In genomic region chr6:89357390-89357789, GRCh38 we compare ENCODE assay signal across 9 cellular contexts. TPM values are rescaled to one million over a fixed set of nuclear protein-coding genes. Genes with fewer than 3 reads are reported as not detected.
DNase-seq lines count a peak whose midpoint lies in the region; ATAC-seq and TF ChIP-seq lines count a peak whose summit lies in the region.
"Had no signal": no experiment of that assay in that cellular context is flagged by ENCODE, and none has a peak within 500 bp of the region (broad histone marks: within the 10 kb centered on the region; RNA-seq: fewer than 3 reads in every experiment).

No MANE protein-coding gene starts in this region.

- CTCF ChIA-PET in activated naive CD4-positive, alpha-beta T cell treated with anti-CD3 and anti-CD28 coated beads for 36 hours (lab: Charles Lee), result interaction anchor here (1.3 to 2.5 kb wide), 3 partner anchors 9 to 375 kb away, joined by 3 to 19 read pairs (median 16); no protein-coding TSS in a partner anchor
- CTCF ChIA-PET in activated CD4-positive, alpha-beta memory T cell treated with anti-CD3 and anti-CD28 coated beads for 36 hours (lab: Charles Lee), result interaction anchor here (1.1 to 5.6 kb wide), 4 partner anchors 11 to 375 kb away, joined by 3 to 37 read pairs (median 20); no protein-coding TSS in a partner anchor

- 52 to 69% methylated on average over 3 of the region's 3 CpGs for WGBS in testis, 2 donors

- H3K27ac ChIP-seq in subcutaneous abdominal adipose tissue (ENCODE audit: low read depth, low read length), result no peak overlapping the region
- no peak overlapping the region for H3K27ac ChIP-seq in testis

- no peaks in the 10 kb centered on the region for H3K36me3 Mint-ChIP-seq in activated naive CD4-positive, alpha-beta T cell treated with anti-CD3 and anti-CD28 coated beads for 36 hours (ENCODE audit: low read depth)
- no peaks in the 10 kb centered on the region for H3K36me3 Mint-ChIP-seq in activated CD4-positive, alpha-beta memory T cell treated with anti-CD3 and anti-CD28 coated beads for 36 hours

- TF ChIP-seq POLR2A in testis (IDR thresholded peaks at IDR 0.05), result no peak

- no peaks in the 10 kb centered on the region for H3K27me3 Mint-ChIP-seq in activated naive CD4-positive, alpha-beta T cell treated with anti-CD3 and anti-CD28 coated beads for 36 hours (ENCODE audit: low read depth)
- no peaks in the 10 kb centered on the region for H3K27me3 Mint-ChIP-seq in activated CD4-positive, alpha-beta memory T cell treated with anti-CD3 and anti-CD28 coated beads for 36 hours

- H3K27ac Mint-ChIP-seq in activated naive CD4-positive, alpha-beta T cell treated with anti-CD3 and anti-CD28 coated beads for 36 hours, result peak overlapping the region; percentile 55
- peak overlapping the region; percentile 50 for H3K27ac Mint-ChIP-seq in activated CD4-positive, alpha-beta memory T cell treated with anti-CD3 and anti-CD28 coated beads for 36 hours

- peak overlapping the region; percentile 72 for H3K4me3 Mint-ChIP-seq in activated naive CD4-positive, alpha-beta T cell treated with anti-CD3 and anti-CD28 coated beads for 36 hours
- peak overlapping the region; percentile 75 for H3K4me3 Mint-ChIP-seq in activated CD4-positive, alpha-beta memory T cell treated with anti-CD3 and anti-CD28 coated beads for 36 hours

- POLR2A ChIA-PET in activated CD4-positive, alpha-beta memory T cell treated with anti-CD3 and anti-CD28 coated beads for 36 hours (lab: Charles Lee), result no interaction called here

- ATAC-seq in HG03039 (IDR thresholded peaks at IDR 0.05; ENCODE audit: unreplicated experiment) (peak; percentile 38), Right ventricle myocardium superior (ENCODE audit: poor library complexity) (no peak)

- H3K4me3 ChIP-seq in subcutaneous abdominal adipose tissue (ENCODE audit: low read depth in 1 of 5, low read length in 5 of 5) (peak overlapping the region in 3 of 5 donors; percentile 52 to 54 (median 52)), testis (no peak overlapping the region)

- H3K36me3 ChIP-seq in subcutaneous abdominal adipose tissue (ENCODE audit: control insufficient read depth in 5 of 5, insufficient read depth in 5 of 5, low read length in 5 of 5), result no peaks in the 10 kb centered on the region
- no peaks in the 10 kb centered on the region for H3K36me3 ChIP-seq in testis (ENCODE audit: low read depth, missing control alignments)

- H3K9me3 Mint-ChIP-seq in activated naive CD4-positive, alpha-beta T cell treated with anti-CD3 and anti-CD28 coated beads for 36 hours, result no peaks in the 10 kb centered on the region
- no peaks in the 10 kb centered on the region for H3K9me3 Mint-ChIP-seq in activated CD4-positive, alpha-beta memory T cell treated with anti-CD3 and anti-CD28 coated beads for 36 hours

- intact Hi-C loops in activated naive CD4-positive, alpha-beta T cell treated with anti-CD3 and anti-CD28 coated beads for 36 hours (cut with micrococcal nuclease), result loop anchor here (2.0 to 10.0 kb wide), 3 partner anchors 471 to 897 kb away; partner anchors contain the start of gene CASP8AP2
- intact Hi-C loops in activated CD4-positive, alpha-beta memory T cell treated with anti-CD3 and anti-CD28 coated beads for 36 hours (cut with micrococcal nuclease), result loop anchor here (10.0 kb wide), 2 partner anchors 467 to 747 kb away; partner anchors contain the start of gene CASP8AP2
- intact Hi-C loops in testis (cut with DNase I; ENCODE audit: low total_unique reads) (no loop called here), Right ventricle myocardium superior (cut with DNase I) (no loop called here)

- H3K9me3 ChIP-seq in subcutaneous abdominal adipose tissue (ENCODE audit: control insufficient read depth in 5 of 5, low read length in 5 of 5) (no peaks in the 10 kb centered on the region), testis (no peaks in the 10 kb centered on the region)

- H3K4me1 ChIP-seq in subcutaneous abdominal adipose tissue (ENCODE audit: control insufficient read depth in 5 of 5, insufficient read depth in 5 of 5, low read length in 5 of 5), result peaks cover 0 to 11% (median 6%) of the 10 kb centered on the region in 5 donors
- no peaks in the 10 kb centered on the region for H3K4me1 ChIP-seq in testis

- peaks cover 66% of the 10 kb centered on the region for H3K4me1 Mint-ChIP-seq in activated naive CD4-positive, alpha-beta T cell treated with anti-CD3 and anti-CD28 coated beads for 36 hours (ENCODE audit: low read depth)
- H3K4me1 Mint-ChIP-seq in activated CD4-positive, alpha-beta memory T cell treated with anti-CD3 and anti-CD28 coated beads for 36 hours (ENCODE audit: low read depth), result peaks cover 59% of the 10 kb centered on the region

- TF ChIP-seq CTCF in testis (IDR thresholded peaks at IDR 0.05), result no peak

- no peaks in the 10 kb centered on the region for H3K27me3 ChIP-seq in subcutaneous abdominal adipose tissue (ENCODE audit: control insufficient read depth in 5 of 5, insufficient read depth in 4 of 5, low read length in 5 of 5)
- no peaks in the 10 kb centered on the region for H3K27me3 ChIP-seq in testis

- peak overlapping the region in 1 of 5 donors; percentile 70 for H3K9ac ChIP-seq in subcutaneous abdominal adipose tissue (ENCODE audit: low read length in 5 of 5)

- peak; percentile 24 for DNase-seq in activated naive CD4-positive, alpha-beta T cell treated with anti-CD3 and anti-CD28 coated beads for 36 hours
- DNase-seq in activated naive CD4-positive, alpha-beta T cell treated with Interleukin-2 at 50 U/mL for 16 hours, result no peak
- no peak for DNase-seq in activated CD4-positive, alpha-beta memory T cell treated with anti-CD3 and anti-CD28 coated beads for 36 hours
- DNase-seq in testis (no peak), RKO (ENCODE audit: low spot score) (no peak), Right ventricle myocardium superior (no peak)

RNA-seq across cellular contexts. Expression of gene UBE2J1, which starts 4.9 kb away (rescaled TPM):
- 10 to 100 TPM; 10.8 to 10.9 TPM for total RNA-seq in activated naive CD4-positive, alpha-beta T cell treated with anti-CD3 and anti-CD28 coated beads for 36 hours
- total RNA-seq in activated CD4-positive, alpha-beta memory T cell treated with anti-CD3 and anti-CD28 coated beads for 36 hours, result 10 to 100 TPM; 23.8 to 24.9 TPM
- total RNA-seq in testis (10 to 100 TPM; 28.7 to 38.4 TPM), Right ventricle myocardium superior (11.9 TPM)
- 47.3 TPM for polyA plus RNA-seq in testis (ENCODE audit: insufficient read depth, low read depth, low replicate concordance)

RNA-seq across cellular contexts. Expression of gene GABRR2, which starts 42.3 kb away (rescaled TPM):
- not detected for total RNA-seq in activated naive CD4-positive, alpha-beta T cell treated with anti-CD3 and anti-CD28 coated beads for 36 hours
- under 1 TPM; 0.50 to 0.51 TPM for total RNA-seq in activated CD4-positive, alpha-beta memory T cell treated with anti-CD3 and anti-CD28 coated beads for 36 hours
- under 1 TPM in 1 of 2 donors, not detected in 1; 0.62 TPM for total RNA-seq in testis
- 0.79 TPM for polyA plus RNA-seq in testis (ENCODE audit: insufficient read depth, low read depth, low replicate concordance)
- 0.54 TPM for total RNA-seq in Right ventricle myocardium superior
- total RNA-seq: Daoy had no signal

RNA-seq across cellular contexts. Expression of gene RRAGD, which starts 54.7 kb away (rescaled TPM):
- total RNA-seq in activated naive CD4-positive, alpha-beta T cell treated with anti-CD3 and anti-CD28 coated beads for 36 hours, result 10 to 100 TPM; 11.3 to 13.2 TPM
- 10 to 100 TPM; 15.8 to 16.4 TPM for total RNA-seq in activated CD4-positive, alpha-beta memory T cell treated with anti-CD3 and anti-CD28 coated beads for 36 hours
- total RNA-seq in testis (10 to 100 TPM; 17.0 to 19.4 TPM), Right ventricle myocardium superior (130 TPM)
- polyA plus RNA-seq in testis (ENCODE audit: insufficient read depth, low read depth, low replicate concordance), result 27.0 TPM

Comparison
In these comparisons a context has a peak if more than half of its experiments do, and no peak if none do; other contexts are left out.
1. H3K4me3 ChIP-seq: peak in subcutaneous abdominal adipose tissue (3 of 5); none in testis (0 of 2).
2. intact Hi-C loops: an anchor here in activated naive CD4-positive, alpha-beta T cell treated with anti-CD3 and anti-CD28 coated beads for 36 hours (2.0 to 10.0 kb wide) and activated CD4-positive, alpha-beta memory T cell treated with anti-CD3 and anti-CD28 coated beads for 36 hours (10.0 kb wide); none called in testis and Right ventricle myocardium superior.